24 cellular contexts compared by ENCODE assay signal in the genomic region with DNA sequence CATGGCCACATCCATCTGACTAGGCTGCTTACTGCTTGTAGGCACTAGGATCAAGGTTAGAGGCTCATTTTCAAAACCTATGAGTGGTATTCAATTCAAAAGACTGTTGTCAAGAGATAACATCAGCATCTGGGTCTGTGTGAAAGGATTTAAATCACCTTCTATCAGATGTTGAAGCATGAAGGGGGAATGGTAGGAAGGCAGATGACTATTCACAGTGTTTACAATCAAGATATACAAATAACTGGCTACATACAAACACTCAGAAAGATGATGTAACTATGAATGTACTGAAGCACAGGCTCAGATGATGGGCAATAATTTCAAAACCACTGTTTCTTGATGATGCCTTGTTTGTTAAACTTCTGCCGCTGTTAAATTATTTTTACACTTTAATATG.
A peak's percentile ranks its signal among the peaks of the same experiment; 100 is the strongest.
DNase-seq lines count a peak whose midpoint lies in the region; ATAC-seq, FAIRE-seq and TF ChIP-seq lines count a peak whose summit lies in the region.
"Had no signal": no experiment of that assay in that cellular context is flagged by ENCODE, and none has a peak within 500 bp of the region (broad histone marks: within the 10 kb centered on the region; RNA-seq: fewer than 3 reads in every experiment).

No MANE protein-coding gene starts in this region.

- H3K27me3 ChIP-seq in cardiac muscle cell (no peaks in the 10 kb centered on the region), WERI-Rb-1 (ENCODE audit: insufficient read depth, low read depth, severe bottlenecking) (no peaks in the 10 kb centered on the region), left ventricle myocardium inferior (ENCODE audit: low read depth) (no peaks in the 10 kb centered on the region)
- H3K27me3 ChIP-seq: ascending aorta, spleen had no signal

- FAIRE-seq in urothelium cell line (lab: Jason Lieb, UNC) = no peak
- FAIRE-seq: H54, TTC549 had no signal

- H3K9me3 ChIP-seq in cardiac muscle cell (ENCODE audit: low read depth) (no peaks in the 10 kb centered on the region), WERI-Rb-1 (ENCODE audit: severe bottlenecking) (no peaks in the 10 kb centered on the region), left ventricle myocardium inferior (replicated peaks) (no peaks in the 10 kb centered on the region)
- H3K9me3 ChIP-seq: ascending aorta, spleen had no signal

- TF ChIP-seq CTCF in cardiac muscle cell (IDR thresholded peaks at IDR 0.05; ENCODE audit: low read depth, low read length) (no peak), WERI-Rb-1 (IDR thresholded peaks at IDR 0.05; ENCODE audit: low read depth, low read length) (no peak), fibroblast of pulmonary artery (IDR thresholded peaks at IDR 0.05; ENCODE audit: low read length, missing control alignments) (no peak), left ventricle myocardium inferior (IDR thresholded peaks at IDR 0.05; ENCODE audit: borderline replicate concordance) (no peak)

- no peak overlapping the region for H3K4me3 ChIP-seq in cardiac muscle cell
- H3K4me3 ChIP-seq in WERI-Rb-1 (ENCODE audit: low read depth, low read length) = no peak overlapping the region
- H3K4me3 ChIP-seq in fibroblast of pulmonary artery (replicated peaks; ENCODE audit: low read depth, low read length) = no peak overlapping the region
- H3K4me3 ChIP-seq in left ventricle myocardium inferior = no peak overlapping the region
- H3K4me3 ChIP-seq: ascending aorta, spleen had no signal

- H3K36me3 ChIP-seq in cardiac muscle cell (no peaks in the 10 kb centered on the region), WERI-Rb-1 (peaks cover 6% of the 10 kb centered on the region), left ventricle myocardium inferior (no peaks in the 10 kb centered on the region)
- H3K36me3 ChIP-seq: ascending aorta, spleen had no signal

- H3K27ac ChIP-seq in cardiac muscle cell = peak overlapping the region; percentile 69
- peak overlapping the region; percentile 67 for H3K27ac ChIP-seq in WERI-Rb-1
- H3K27ac ChIP-seq in left ventricle myocardium inferior (replicated peaks) = no peak overlapping the region
- H3K27ac ChIP-seq: ascending aorta, spleen had no signal

- intact Hi-C loops in left ventricle myocardium superior (cut with micrococcal nuclease) (loop anchor here (10.0 kb wide), 1 partner anchor 278 kb away; no protein-coding TSS in a partner anchor), left ventricle myocardium inferior (cut with micrococcal nuclease) (no loop called here)

- no peak for DNase-seq in cardiac muscle cell (ENCODE audit: low read depth in 1 of 2, low spot score in 1 of 2)
- no peak for DNase-seq in left ventricle myocardium superior
- DNase-seq in WERI-Rb-1 = no peak
- DNase-seq in fibroblast of pulmonary artery (ENCODE audit: low read depth) = peak; percentile 19
- no peak for DNase-seq in urothelium cell line (ENCODE audit: low spot score)
- no peak for DNase-seq in KBM-7
- DNase-seq in left ventricle myocardium inferior = no peak
- DNase-seq in T1000 (lab: John Stamatoyannopoulos, UW) = no peak
- DNase-seq: ACHN; activated CD8-positive, alpha-beta memory T cell treated with anti-CD3 and anti-CD28 coated beads, Interleukin-2, amount 50 U/mL, for 48 hours; activated naive CD4-positive, alpha-beta T cell; CD4-positive, CD25-positive, alpha-beta regulatory T cell; cerebellar nuclear complex; DMS153; foreskin melanocyte; KG1; NCI-H1930; NCI-H510A; RPMI8226; spleen; stimulated activated CD4-positive, alpha-beta T cell treated with anti-CD3 and anti-CD28 coated beads, Interleukin-4, amount 100 ng/mL, for 4 hours had no signal

- in situ Hi-C loops in KBM-7 (cut with MboI; ENCODE audit: low pct_unique_long_range_greater_than_20kb, low sequenced_read_pairs) = no loop called here

- H3K4me1 ChIP-seq in cardiac muscle cell (ENCODE audit: low read depth) = peaks cover 55% of the 10 kb centered on the region
- H3K4me1 ChIP-seq in left ventricle myocardium inferior = peaks cover 52% of the 10 kb centered on the region

- ATAC-seq in left ventricle myocardium superior = no peak
